20 cellular contexts compared by ENCODE assay signal in genomic region chrX:47745386-47745785, GRCh38.
"Had no signal": no experiment of that assay in that cellular context is flagged by ENCODE, and none has a peak within 500 bp of the region (broad histone marks: within the 10 kb centered on the region; RNA-seq: fewer than 3 reads in every experiment).

No MANE protein-coding gene starts in this region.

- H3K4me3 ChIP-seq: ascending aorta, cardiac muscle cell, left ventricle myocardium inferior, ovary, psoas muscle, stomach had no signal

- H3K36me3 ChIP-seq: ascending aorta, cardiac muscle cell, left ventricle myocardium inferior, ovary, stomach had no signal

- DNase-seq: activated CD4-positive, alpha-beta T cell treated with anti-CD3 and anti-CD28 coated beads, Interleukin-2, amount 50 U/mL, for 1 hour; activated CD4-positive, CD25-positive, alpha-beta regulatory T cell treated with anti-CD3 and anti-CD28 coated beads, Interleukin-2, amount 50 U/mL, for 72 hours; activated CD8-positive, alpha-beta memory T cell treated with anti-CD3 and anti-CD28 coated beads, Interleukin-2, amount 50 U/mL, for 48 hours; activated effector memory CD4-positive, alpha-beta T cell treated with anti-CD3 and anti-CD28 coated beads, Interleukin-2, amount 50 U/mL, for 16 hours; activated naive CD4-positive, alpha-beta T cell treated with anti-CD3 and anti-CD28 coated beads, Interleukin-2, amount 50 U/mL, for 16 hours; activated T-cell treated with anti-CD3 and anti-CD28 coated beads, Interleukin-2, amount 50 U/mL, for 72 hours; dermis blood vessel endothelial cell; effector memory CD4-positive, alpha-beta T cell; head of caudate nucleus; kidney; left ventricle myocardium inferior; naive thymus-derived CD8-positive, alpha-beta T cell; ovary; psoas muscle; stimulated activated CD4-positive, alpha-beta T cell treated with anti-CD3 and anti-CD28 coated beads, Interleukin-4, amount 100 ng/mL, for 24 hours; stomach had no signal

- H3K27me3 ChIP-seq: ascending aorta, cardiac muscle cell, ovary had no signal

- H3K27ac ChIP-seq: ascending aorta, cardiac muscle cell, left ventricle myocardium inferior, ovary, psoas muscle, stomach had no signal

- ATAC-seq: activated T-cell treated with anti-CD3 and anti-CD28 coated beads, Interleukin-2, amount 50 U/mL, for 72 hours; naive thymus-derived CD8-positive, alpha-beta T cell; psoas muscle; sciatic nerve; stimulated activated effector memory CD8-positive, alpha-beta T cell treated with anti-CD3 and anti-CD28 coated beads, Interleukin-12 subunit alpha, Interleukin-12 subunit beta, amount 100 ng/mL, for 72 hours had no signal
